ENCODE assay signal across 11 cellular contexts in genomic region chr2:240685771-240686371, GRCh38. TPM values are rescaled to one million over a fixed set of nuclear protein-coding genes. Genes with fewer than 3 reads are reported as not detected.
DNase-seq lines count a peak whose midpoint lies in the region; ATAC-seq and TF ChIP-seq lines count a peak whose summit lies in the region.
"Had no signal": no experiment of that assay in that cellular context is flagged by ENCODE, and none has a peak within 500 bp of the region (broad histone marks: within the 10 kb centered on the region; RNA-seq: fewer than 3 reads in every experiment).

No MANE protein-coding gene starts in this region.

- H3K36me3 ChIP-seq in right atrium auricular region: no peaks in the 10 kb centered on the region
- H3K36me3 ChIP-seq in left ventricle myocardium inferior: no peaks in the 10 kb centered on the region
- no peaks in the 10 kb centered on the region for H3K36me3 ChIP-seq in upper lobe of right lung
- H3K36me3 ChIP-seq in SJCRH30: no peaks in the 10 kb centered on the region
- H3K36me3 ChIP-seq: BLaER1 treated with 17β-estradiol and CSF1 and Interleukin-3, amounts not matched to agents 10 nM and 100 nM had no signal

- TF ChIP-seq CTCF in right atrium auricular region (IDR thresholded peaks at IDR 0.05) (no peak), left ventricle myocardium inferior (IDR thresholded peaks at IDR 0.05; ENCODE audit: borderline replicate concordance) (no peak), upper lobe of right lung (IDR thresholded peaks at IDR 0.05) (no peak)

- ATAC-seq in upper lobe of right lung: no peak
- ATAC-seq: Panc1 had no signal

- H3K4me3 ChIP-seq in right atrium auricular region (no peak overlapping the region), left ventricle myocardium inferior (no peak overlapping the region), upper lobe of right lung (no peak overlapping the region), SJCRH30 (no peak overlapping the region)
- H3K4me3 ChIP-seq: BLaER1 treated with 17β-estradiol and CSF1 and Interleukin-3, amounts not matched to agents 10 nM and 100 nM; skin epidermis had no signal

- no peaks in the 10 kb centered on the region for H3K9me3 ChIP-seq in right atrium auricular region
- no peaks in the 10 kb centered on the region for H3K9me3 ChIP-seq in left ventricle myocardium inferior (replicated peaks)
- H3K9me3 ChIP-seq in upper lobe of right lung: no peaks in the 10 kb centered on the region
- H3K9me3 ChIP-seq in SJCRH30 (replicated peaks): no peaks in the 10 kb centered on the region
- H3K9me3 ChIP-seq: BLaER1 treated with 17β-estradiol and CSF1 and Interleukin-3, amounts not matched to agents 10 nM and 100 nM had no signal

- peak; percentile 50 for DNase-seq in right atrium auricular region (ENCODE audit: low spot score)
- DNase-seq in left ventricle myocardium inferior: no peak
- peak; percentile 15 for DNase-seq in NCI-H2196 treated with DMSO at 0.1 percent for 48 hours (lab: John Stamatoyannopoulos, UW; ENCODE audit: unreplicated experiment)
- peak; percentile 74 for DNase-seq in iPS-NIHi11 (ENCODE audit: low spot score)
- DNase-seq in upper lobe of right lung: peak; percentile 64
- no peak for DNase-seq in substantia nigra (lab: John Stamatoyannopoulos, UW)
- DNase-seq in SJCRH30: no peak
- DNase-seq in kidney tubule cell (ENCODE audit: low spot score): no peak

- intact Hi-C loops in left ventricle myocardium inferior (cut with micrococcal nuclease) (no loop called here), upper lobe of right lung (cut with DNase I) (no loop called here)

- no peaks in the 10 kb centered on the region for H3K27me3 ChIP-seq in right atrium auricular region
- peaks cover 27% of the 10 kb centered on the region for H3K27me3 ChIP-seq in left ventricle myocardium inferior (ENCODE audit: low read depth)
- H3K27me3 ChIP-seq in upper lobe of right lung: no peaks in the 10 kb centered on the region
- H3K27me3 ChIP-seq in SJCRH30: peaks cover 15% of the 10 kb centered on the region
- H3K27me3 ChIP-seq: BLaER1 treated with 17β-estradiol and CSF1 and Interleukin-3, amounts not matched to agents 10 nM and 100 nM had no signal

- H3K4me1 ChIP-seq in right atrium auricular region (no peaks in the 10 kb centered on the region), left ventricle myocardium inferior (no peaks in the 10 kb centered on the region), upper lobe of right lung (no peaks in the 10 kb centered on the region), SJCRH30 (no peaks in the 10 kb centered on the region)

- no peak overlapping the region for H3K27ac ChIP-seq in right atrium auricular region
- no peak overlapping the region for H3K27ac ChIP-seq in left ventricle myocardium inferior (replicated peaks)
- no peak overlapping the region for H3K27ac ChIP-seq in upper lobe of right lung
- no peak overlapping the region for H3K27ac ChIP-seq in substantia nigra (ENCODE audit: low read depth, low read length, poor library complexity, severe bottlenecking)
- no peak overlapping the region for H3K27ac ChIP-seq in SJCRH30
- H3K27ac ChIP-seq: BLaER1 treated with 17β-estradiol and CSF1 and Interleukin-3, amounts not matched to agents 10 nM and 100 nM; skin epidermis had no signal

RNA-seq across cellular contexts. Expression of gene AQP12B, which starts 3.2 kb away (rescaled TPM):
- total RNA-seq in right atrium auricular region: not detected
- total RNA-seq in left ventricle myocardium inferior: not detected
- not detected for total RNA-seq in upper lobe of right lung
- total RNA-seq in SJCRH30 (2014; rRNA removed; shearing (Covaris generic)): not detected in 2 replicates

RNA-seq across cellular contexts. Expression of gene AQP12A, which starts 5.8 kb away (rescaled TPM):
- total RNA-seq in right atrium auricular region (not detected), left ventricle myocardium inferior (not detected), upper lobe of right lung (not detected)
- total RNA-seq in SJCRH30 (2014; rRNA removed; shearing (Covaris generic)): not detected in 2 replicates

Comparison
In these comparisons a context has a peak if more than half of its experiments do, and no peak if none do; other contexts are left out.
1. DNase-seq: peak in right atrium auricular region (single experiment), NCI-H2196 treated with DMSO at 0.1 percent for 48 hours (single experiment), iPS-NIHi11 (single experiment) and upper lobe of right lung (single experiment); none in left ventricle myocardium inferior (single experiment), substantia nigra (0 of 49), SJCRH30 (0 of 2) and kidney tubule cell (single experiment).